ENCODE assay signal across 14 cellular contexts in genomic region chr2:113158884-113159553, GRCh38. TPM values are rescaled to one million over a fixed set of nuclear protein-coding genes. Genes with fewer than 3 reads are reported as not detected.
DNase-seq lines count a peak whose midpoint lies in the region; ATAC-seq, FAIRE-seq and TF ChIP-seq lines count a peak whose summit lies in the region.
"Had no signal": no experiment of that assay in that cellular context is flagged by ENCODE, and none has a peak within 500 bp of the region (broad histone marks: within the 10 kb centered on the region; RNA-seq: fewer than 3 reads in every experiment).

No MANE protein-coding gene starts in this region.

- H3K4me3 Mint-ChIP-seq in activated naive CD8-positive, alpha-beta T cell treated with anti-CD3 and anti-CD28 coated beads, Interleukin-2, amount 50 U/mL, for 24 hours, result peak overlapping the region; percentile 81

- intact Hi-C loops in kidney (cut with DNase I), result no loop called here

- no peaks in the 10 kb centered on the region for H3K36me3 ChIP-seq in kidney (ENCODE audit: control insufficient read depth in 1 of 2, insufficient read depth in 2 of 2, low read length in 2 of 2)
- H3K36me3 ChIP-seq: BLaER1, heart left ventricle, tibial artery had no signal

- H3K27ac ChIP-seq in 22Rv1 (peak overlapping the region; percentile 100), kidney (ENCODE audit: low read depth in 2 of 2, low read length in 2 of 2) (no peak overlapping the region)
- H3K27ac ChIP-seq: BLaER1, heart left ventricle, tibial artery had no signal

- TF ChIP-seq CTCF in 22Rv1 (IDR thresholded peaks at IDR 0.05) (no peak), kidney (IDR thresholded peaks at IDR 0.05; ENCODE audit: borderline replicate concordance, extremely low read depth, insufficient read depth) (no peak), GM13977 (IDR thresholded peaks at IDR 0.05; ENCODE audit: extremely low read depth, insufficient read depth, missing control alignments) (no peak)

- no peaks in the 10 kb centered on the region for H3K9me3 ChIP-seq in kidney (ENCODE audit: control insufficient read depth in 1 of 2, low read length in 2 of 2)
- H3K9me3 ChIP-seq: BLaER1, heart left ventricle, tibial artery had no signal

- H3K27me3 Mint-ChIP-seq in activated naive CD8-positive, alpha-beta T cell treated with anti-CD3 and anti-CD28 coated beads, Interleukin-2, amount 50 U/mL, for 24 hours, result no peaks in the 10 kb centered on the region
- H3K27me3 Mint-ChIP-seq: effector memory CD8-positive, alpha-beta T cell; memory B cell had no signal

- H3K9me3 Mint-ChIP-seq in activated naive CD8-positive, alpha-beta T cell treated with anti-CD3 and anti-CD28 coated beads, Interleukin-2, amount 50 U/mL, for 24 hours, result no peaks in the 10 kb centered on the region
- H3K9me3 Mint-ChIP-seq: activated naive CD4-positive, alpha-beta T cell treated with anti-CD3 and anti-CD28 coated beads, Interleukin-2, amount 10 ng/mL, durations not matched to agents 7 days and 5 days; effector memory CD8-positive, alpha-beta T cell; memory B cell had no signal

- H3K27ac Mint-ChIP-seq in activated naive CD8-positive, alpha-beta T cell treated with anti-CD3 and anti-CD28 coated beads, Interleukin-2, amount 50 U/mL, for 24 hours, result no peak overlapping the region
- H3K27ac Mint-ChIP-seq: activated naive CD4-positive, alpha-beta T cell treated with anti-CD3 and anti-CD28 coated beads, Interleukin-2, amount 10 ng/mL, durations not matched to agents 7 days and 5 days had no signal

- no peak overlapping the region for H3K9ac ChIP-seq in kidney (ENCODE audit: low read length in 2 of 2)
- H3K9ac ChIP-seq: BLaER1 had no signal

- FAIRE-seq in kidney (lab: Jason Lieb, UNC), result no peak

- peaks cover 30% of the 10 kb centered on the region for H3K4me1 Mint-ChIP-seq in activated naive CD8-positive, alpha-beta T cell treated with anti-CD3 and anti-CD28 coated beads, Interleukin-2, amount 50 U/mL, for 24 hours

- in situ Hi-C loops in GM13977 (cut with MboI; ENCODE audit: low pct_unique_long_range_greater_than_20kb, low sequenced_read_pairs, unreplicated experiment), result no loop called here

- H3K4me1 ChIP-seq in kidney (ENCODE audit: control insufficient read depth in 1 of 2, insufficient read depth in 1 of 2, low read depth in 1 of 2, low read length in 2 of 2), result peaks cover 0 to 3% of the 10 kb centered on the region in 2 donors
- H3K4me1 ChIP-seq: tibial artery had no signal

- DNase-seq in ELR (ENCODE audit: low read depth) (peak; percentile 46), kidney (peak; percentile 18), GM13977 (ENCODE audit: low spot score) (no peak), NCI-H2029 (lab: John Stamatoyannopoulos, UW) (no peak), COLO668 (lab: John Stamatoyannopoulos, UW; ENCODE audit: unreplicated experiment) (no peak), NCI-H510A (lab: John Stamatoyannopoulos, UW) (no peak)
- DNase-seq in activated naive CD8-positive, alpha-beta T cell treated with anti-CD3 and anti-CD28 coated beads, Interleukin-2, amount 50 U/mL, for 24 hours, result no peak
- DNase-seq: activated naive CD4-positive, alpha-beta T cell treated with anti-CD3 and anti-CD28 coated beads, Interleukin-2, amount 10 ng/mL, durations not matched to agents 7 days and 5 days; effector memory CD8-positive, alpha-beta T cell; heart left ventricle had no signal

- no peak for ATAC-seq in activated naive CD8-positive, alpha-beta T cell treated with anti-CD3 and anti-CD28 coated beads, Interleukin-2, amount 50 U/mL, for 24 hours
- ATAC-seq: effector memory CD8-positive, alpha-beta T cell; heart left ventricle had no signal

- H3K36me3 Mint-ChIP-seq in activated naive CD8-positive, alpha-beta T cell treated with anti-CD3 and anti-CD28 coated beads, Interleukin-2, amount 50 U/mL, for 24 hours (ENCODE audit: low read depth), result no peaks in the 10 kb centered on the region
- H3K36me3 Mint-ChIP-seq: memory B cell had no signal

- no peak overlapping the region for H3K4me3 ChIP-seq in kidney (ENCODE audit: low read length in 2 of 2)
- H3K4me3 ChIP-seq: BLaER1, heart left ventricle, tibial artery had no signal

RNA-seq across cellular contexts. Expression of gene PSD4, which starts 14.8 kb away (rescaled TPM):
- 42.0 TPM for total RNA-seq in kidney
- polyA plus RNA-seq in kidney (ENCODE audit: insufficient read depth, low read depth, low replicate concordance), result 16.2 TPM

RNA-seq across cellular contexts. Expression of gene IL1RN, which starts 31.6 kb away (rescaled TPM):
- 2.1 TPM for total RNA-seq in kidney
- 1.3 TPM for polyA plus RNA-seq in kidney (ENCODE audit: insufficient read depth, low read depth, low replicate concordance)

Comparison
In these comparisons a context has a peak if more than half of its experiments do, and no peak if none do; other contexts are left out.
1. DNase-seq: peak in ELR (single experiment) and kidney (single experiment); none in activated naive CD8-positive, alpha-beta T cell treated with anti-CD3 and anti-CD28 coated beads, Interleukin-2, amount 50 U/mL, for 24 hours (single experiment), GM13977 (single experiment), NCI-H2029 (single experiment), COLO668 (single experiment) and NCI-H510A (single experiment).